18 cellular contexts compared by ENCODE assay signal in genomic region chr11:71356904-71357303, GRCh38.
DNase-seq lines count a peak whose midpoint lies in the region; ATAC-seq and TF ChIP-seq lines count a peak whose summit lies in the region.
"Had no signal": no experiment of that assay in that cellular context is flagged by ENCODE, and none has a peak within 500 bp of the region (broad histone marks: within the 10 kb centered on the region; RNA-seq: fewer than 3 reads in every experiment).

No MANE protein-coding gene starts in this region.

- CTCF ChIA-PET in activated naive CD4-positive, alpha-beta T cell treated with anti-CD3 and anti-CD28 coated beads, Interleukin-2, amount 10 ng/mL, durations not matched to agents 7 days and 5 days (lab: Charles Lee) = interaction anchor here (0.6 kb wide), 1 partner anchor 197 kb away, joined by 3 read pairs; no protein-coding TSS in a partner anchor

- H3K4me3 Mint-ChIP-seq in CD14-positive monocyte = no peak overlapping the region
- H3K4me3 Mint-ChIP-seq in activated naive CD4-positive, alpha-beta T cell treated with anti-CD3 and anti-CD28 coated beads, Interleukin-2, amount 10 ng/mL, durations not matched to agents 7 days and 5 days = no peak overlapping the region
- H3K4me3 Mint-ChIP-seq: CD4-positive, alpha-beta T cell; CD8-positive, alpha-beta T cell had no signal

- H3K36me3 Mint-ChIP-seq in CD14-positive monocyte = no peaks in the 10 kb centered on the region
- H3K36me3 Mint-ChIP-seq in activated naive CD4-positive, alpha-beta T cell treated with anti-CD3 and anti-CD28 coated beads, Interleukin-2, amount 10 ng/mL, durations not matched to agents 7 days and 5 days = no peaks in the 10 kb centered on the region
- H3K36me3 Mint-ChIP-seq: CD8-positive, alpha-beta T cell had no signal

- no peak for ATAC-seq in sciatic nerve
- ATAC-seq: CD8-positive, alpha-beta T cell had no signal

- peaks cover 0 to 4% (median 0%) of the 10 kb centered on the region in 7 donors for H3K9me3 Mint-ChIP-seq in CD14-positive monocyte
- H3K9me3 Mint-ChIP-seq in activated naive CD4-positive, alpha-beta T cell treated with anti-CD3 and anti-CD28 coated beads, Interleukin-2, amount 10 ng/mL, durations not matched to agents 7 days and 5 days = no peaks in the 10 kb centered on the region
- H3K9me3 Mint-ChIP-seq: CD4-positive, alpha-beta T cell; CD8-positive, alpha-beta T cell had no signal

- H3K27ac Mint-ChIP-seq in CD14-positive monocyte = no peak overlapping the region
- no peak overlapping the region for H3K27ac Mint-ChIP-seq in activated naive CD4-positive, alpha-beta T cell treated with anti-CD3 and anti-CD28 coated beads, Interleukin-2, amount 10 ng/mL, durations not matched to agents 7 days and 5 days
- H3K27ac Mint-ChIP-seq: CD4-positive, alpha-beta T cell; CD8-positive, alpha-beta T cell had no signal

- no peak for TF ChIP-seq CTCF in CD14-positive monocyte (IDR thresholded peaks at IDR 0.05)

- H3K4me1 Mint-ChIP-seq in CD14-positive monocyte = no peaks in the 10 kb centered on the region
- no peaks in the 10 kb centered on the region for H3K4me1 Mint-ChIP-seq in activated naive CD4-positive, alpha-beta T cell treated with anti-CD3 and anti-CD28 coated beads, Interleukin-2, amount 10 ng/mL, durations not matched to agents 7 days and 5 days

- intact Hi-C loops in sciatic nerve (cut with DNase I) (no loop called here), CD14-positive monocyte (cut with micrococcal nuclease) (no loop called here)

- DNase-seq in myocyte (ENCODE audit: low read depth) (peak; percentile 9), sciatic nerve (ENCODE audit: low spot score) (peak; percentile 23), DMS79 (lab: John Stamatoyannopoulos, UW) (no peak), CD14-positive monocyte (ENCODE audit: low spot score) (no peak)
- no peak for DNase-seq in activated naive CD4-positive, alpha-beta T cell treated with anti-CD3 and anti-CD28 coated beads, Interleukin-2, amount 10 ng/mL, durations not matched to agents 7 days and 5 days
- DNase-seq: 8988T; ACHN; BE2C; C1 segment of cervical spinal cord; Caco-2; Calu3; CD4-positive, alpha-beta T cell; CD8-positive, alpha-beta T cell; DMS 273 treated with DMSO at 0.1 percent for 48 hours; DMS153; DMS53; DMS79 treated with DMSO at 0.1 percent for 48 hours; GF-D8 had no signal

- peaks cover 4 to 5% (median 4%) of the 10 kb centered on the region in 3 donors for H3K27me3 Mint-ChIP-seq in CD14-positive monocyte (ENCODE audit: low read depth in 3 of 3)
- peaks cover 4% of the 10 kb centered on the region for H3K27me3 Mint-ChIP-seq in activated naive CD4-positive, alpha-beta T cell treated with anti-CD3 and anti-CD28 coated beads, Interleukin-2, amount 10 ng/mL, durations not matched to agents 7 days and 5 days

Comparison
In these comparisons a context has a peak if more than half of its experiments do, and no peak if none do; other contexts are left out.
1. DNase-seq: peak in myocyte (single experiment) and sciatic nerve (single experiment); none in DMS79 (single experiment), CD14-positive monocyte (single experiment) and activated naive CD4-positive, alpha-beta T cell treated with anti-CD3 and anti-CD28 coated beads, Interleukin-2, amount 10 ng/mL, durations not matched to agents 7 days and 5 days (single experiment).